In the genomic region with DNA sequence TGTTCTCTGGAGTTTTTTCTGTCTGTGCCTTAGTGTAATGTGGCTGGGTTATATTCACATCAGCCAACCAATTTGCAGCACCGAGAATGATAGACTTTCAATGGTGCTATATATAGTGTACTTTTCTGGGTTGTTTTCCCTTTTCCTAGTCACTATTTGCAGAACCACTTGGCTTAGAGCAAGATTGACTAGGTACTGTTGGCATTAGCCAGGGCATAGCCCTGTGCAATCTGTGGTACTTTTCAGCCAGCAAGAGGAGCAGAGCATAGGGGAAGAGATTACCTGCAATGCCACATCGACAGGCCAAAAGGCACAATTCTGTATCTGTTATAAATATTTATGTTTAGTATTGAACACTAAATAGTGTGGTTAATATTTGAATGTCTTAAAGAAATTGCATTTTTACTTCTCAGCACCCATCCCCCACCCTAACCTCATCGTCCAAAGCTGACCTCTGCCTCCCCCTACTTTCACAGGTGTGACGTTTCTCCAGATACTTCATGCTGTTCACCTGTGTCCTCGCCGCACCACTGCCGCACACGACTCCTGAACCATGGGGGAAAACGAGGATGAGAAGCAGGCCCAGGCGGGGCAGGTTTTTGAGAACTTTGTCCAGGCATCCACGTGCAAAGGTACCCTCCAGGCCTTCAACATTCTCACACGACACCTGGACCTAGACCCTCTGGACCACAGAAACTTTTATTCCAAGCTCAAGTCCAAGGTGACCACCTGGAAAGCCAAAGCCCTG, we compare ENCODE assay signal across 21 cellular contexts. TPM values are rescaled to one million over a fixed set of nuclear protein-coding genes. Genes with fewer than 3 reads are reported as not detected.
DNase-seq lines count a peak whose midpoint lies in the region; ATAC-seq, FAIRE-seq and TF ChIP-seq lines count a peak whose summit lies in the region.
"Had no signal": no experiment of that assay in that cellular context is flagged by ENCODE, and none has a peak within 500 bp of the region (broad histone marks: within the 10 kb centered on the region; RNA-seq: fewer than 3 reads in every experiment).

No MANE protein-coding gene starts in this region.

- H3K4me1 ChIP-seq in cardiac muscle cell (ENCODE audit: low read depth) (peaks cover 84% of the 10 kb centered on the region), H1 (replicated peaks in 1 of 4; ENCODE audit: control insufficient read depth in 3 of 4, insufficient read depth in 4 of 4, low read length in 3 of 4) (no peaks in the 10 kb centered on the region; a peak in 1 of 7 replicates), mucosa of rectum (ENCODE audit: control insufficient read depth in 2 of 2, insufficient read depth in 2 of 2, low read length in 2 of 2) (peaks cover 55 to 90% of the 10 kb centered on the region in 2 donors), upper lobe of right lung (peaks cover 51% of the 10 kb centered on the region)

- no peak overlapping the region for H3K23ac ChIP-seq in H1 (ENCODE audit: insufficient read length)

- H2AK5ac ChIP-seq in H1 (ENCODE audit: low read depth, low read length): no peak overlapping the region

- intact Hi-C loops in left cardiac atrium (cut with DNase I) (loop anchor here in 1 of 2 donors (10.0 kb wide), 1 partner anchor 63 kb away; no protein-coding TSS in a partner anchor), upper lobe of right lung (cut with DNase I) (no loop called here)

- no peak overlapping the region for H2BK5ac ChIP-seq in H1 (ENCODE audit: low read depth, low read length)

- POLR2A ChIA-PET in H1 (lab: Charles Lee; ENCODE audit: partially characterized antibody): no interaction called here

- 0 out of 2 replicates have a peak overlapping the region, but pooled peaks have one; percentile 28 for H2BK12ac ChIP-seq in H1 (ENCODE audit: low read depth, low read length)

- H2BK20ac ChIP-seq in H1 (ENCODE audit: low read length): no peak overlapping the region

- H3K9me3 ChIP-seq in cardiac muscle cell (ENCODE audit: low read depth) (no peaks in the 10 kb centered on the region), H1 (ENCODE audit: insufficient read depth in 2 of 2, low read depth in 1 of 2, low read length in 1 of 2) (no peaks in the 10 kb centered on the region), mucosa of rectum (ENCODE audit: control insufficient read depth in 2 of 2, low read length in 2 of 2) (no peaks in the 10 kb centered on the region), upper lobe of right lung (no peaks in the 10 kb centered on the region)
- H3K9me3 ChIP-seq: psoas muscle had no signal

- no peaks in the 10 kb centered on the region for H3K23me2 ChIP-seq in H1 (ENCODE audit: low read depth, low read length)

- H3K27ac Mint-ChIP-seq in stimulated activated naive B cell treated with anti-CD40 and anti-IgM and Interleukin-4, amounts not matched to agents 10 μg/mL and 1 μg/mL and 100 μg/mL, for 72 hours: no peak overlapping the region

- H3K27me3 ChIP-seq in cardiac muscle cell: no peaks in the 10 kb centered on the region
- H3K27me3 ChIP-seq in H1 (replicated peaks in 1 of 4; ENCODE audit: control insufficient read depth in 3 of 4, extremely low read depth in 1 of 4, insufficient read depth in 3 of 4, low read length in 3 of 4): no peaks in the 10 kb centered on the region
- H3K27me3 ChIP-seq in mucosa of rectum (ENCODE audit: control insufficient read depth in 2 of 2, insufficient read depth in 2 of 2, low read length in 2 of 2): no peaks in the 10 kb centered on the region
- no peaks in the 10 kb centered on the region for H3K27me3 ChIP-seq in upper lobe of right lung

- no peak overlapping the region for H3K56ac ChIP-seq in H1 (replicated peaks; ENCODE audit: insufficient read length, low read depth, low read length)

- no peak overlapping the region for H4K91ac ChIP-seq in H1 (replicated peaks; ENCODE audit: insufficient read length, low read length)

- H3K9me3 Mint-ChIP-seq in stimulated activated naive B cell treated with anti-CD40 and anti-IgM and Interleukin-4, amounts not matched to agents 10 μg/mL and 1 μg/mL and 100 μg/mL, for 72 hours: no peaks in the 10 kb centered on the region
- H3K9me3 Mint-ChIP-seq: activated CD8-positive, alpha-beta T cell treated with anti-CD3 and anti-CD28 coated beads for 36 hours; activated T-helper 1 cell treated with anti-CD3 and anti-CD28 coated beads, Interleukin-12 subunit alpha, Interleukin-12 subunit beta, Interleukin-2, Interleukin-4 antibody, amounts not matched to agents 30 ng/mL and 10 ng/mL and 1 ng/mL, durations not matched to agents 14 hours and 24 hours and 36 hours; CD4-positive, alpha-beta memory T cell; natural killer cell treated with Interleukin-12 subunit alpha and Interleukin-12 subunit beta and Interleukin-15 and Interleukin-18, amount 100 ng/mL, for 72 hours had no signal

- TF ChIP-seq RAD21 in H1 (IDR thresholded peaks at IDR 0.05 in 1 of 2, conservative IDR thresholded peaks at IDR 0.05 in 1 of 2; ENCODE audit: low read depth in 2 of 2, low read length in 2 of 2): no peak

- no peak for TF ChIP-seq EP300 in H1 (IDR thresholded peaks at IDR 0.05; ENCODE audit: borderline replicate concordance in 1 of 2, low read depth in 2 of 2, low read length in 2 of 2)

- no peak overlapping the region for H2BK15ac ChIP-seq in H1 (ENCODE audit: low read length)

- H3K4me3 ChIP-seq in cardiac muscle cell (no peak overlapping the region), H1 (ENCODE audit: extremely low read depth in 1 of 4, insufficient read depth in 2 of 4, low read depth in 3 of 4, low read length in 4 of 4) (no peak overlapping the region), mucosa of rectum (ENCODE audit: low read length in 2 of 2) (no peak overlapping the region), upper lobe of right lung (no peak overlapping the region)
- H3K4me3 ChIP-seq: psoas muscle, SK-N-MC had no signal

- no peaks in the 10 kb centered on the region for H3K79me1 ChIP-seq in H1 (ENCODE audit: low read depth, low read length)

- no peak for TF ChIP-seq CTCF in cardiac muscle cell (IDR thresholded peaks at IDR 0.05; ENCODE audit: low read depth, low read length)
- no peak for TF ChIP-seq CTCF in H1 (IDR thresholded peaks at IDR 0.05; ENCODE audit: control extremely low read depth in 1 of 3, insufficient read depth in 1 of 3, low read depth in 1 of 3, low read length in 3 of 3)
- no peak for TF ChIP-seq CTCF in upper lobe of right lung (IDR thresholded peaks at IDR 0.05)

- no peak overlapping the region for H2BK120ac ChIP-seq in H1 (replicated peaks; ENCODE audit: low read depth, low read length)

- 94% methylated on average over 9 of the region's 12 CpGs; no CpG with 5 or more reads in 1 of the 2 experiments for WGBS in H1 (ENCODE audit: extremely low coverage in 1 of 2, insufficient coverage in 1 of 2, insufficient read length in 1 of 2, insufficient replicate concordance in 2 of 2, low coverage in 1 of 2, low lambda C conversion rate in 2 of 2, missing lambda C conversion rate in 1 of 2), 2 experiments

- no peak for TF ChIP-seq POLR2A in H1 (IDR thresholded peaks at IDR 0.05; ENCODE audit: control extremely low read depth in 1 of 2, low read depth in 2 of 2, low read length in 2 of 2)

- DNase-seq in cardiac muscle cell (ENCODE audit: low read depth in 1 of 2, low spot score in 1 of 2) (no peak), left cardiac atrium (no peak), H1 (ENCODE audit: low read depth in 1 of 2, low spot score in 2 of 2) (no peak), upper lobe of right lung (peak; percentile 22)
- no peak for DNase-seq in stimulated activated naive B cell treated with anti-CD40 and anti-IgM and Interleukin-4, amounts not matched to agents 10 μg/mL and 1 μg/mL and 100 μg/mL, for 72 hours
- no peak for DNase-seq in stimulated activated CD4-positive, alpha-beta T cell treated with anti-CD3 and anti-CD28 coated beads, Interleukin-12 subunit alpha, Interleukin-12 subunit beta, amount 100 ng/mL, for 4 hours
- DNase-seq: activated CD8-positive, alpha-beta T cell treated with anti-CD3 and anti-CD28 coated beads for 36 hours; CD4-positive, alpha-beta memory T cell; cortex of kidney; EL; hypothalamus; left colon; NCI-H187 treated with DMSO at 0.1 percent for 48 hours; NCI-H446 treated with DMSO at 0.1 percent for 48 hours; psoas muscle had no signal

- H3K27ac ChIP-seq in cardiac muscle cell: peak overlapping the region; percentile 99
- no peak overlapping the region for H3K27ac ChIP-seq in H1 (ENCODE audit: low read depth, low read length)
- peak overlapping the region; percentile 70 to 92 for H3K27ac ChIP-seq in mucosa of rectum (ENCODE audit: low read depth in 2 of 2, low read length in 2 of 2)
- no peak overlapping the region for H3K27ac ChIP-seq in upper lobe of right lung
- H3K27ac ChIP-seq: SK-N-MC had no signal

- H3K4me2 ChIP-seq in H1 (ENCODE audit: insufficient read depth in 1 of 2, low read depth in 2 of 2, low read length in 2 of 2): no peak overlapping the region

- no peaks in the 10 kb centered on the region for H3K79me2 ChIP-seq in H1 (ENCODE audit: control insufficient read depth in 1 of 2, insufficient read depth in 2 of 2, low read length in 2 of 2)

- H3K27me3 Mint-ChIP-seq in stimulated activated naive B cell treated with anti-CD40 and anti-IgM and Interleukin-4, amounts not matched to agents 10 μg/mL and 1 μg/mL and 100 μg/mL, for 72 hours: peaks cover 3 to 17% of the 10 kb centered on the region in 2 donors
- H3K27me3 Mint-ChIP-seq: activated CD8-positive, alpha-beta T cell treated with anti-CD3 and anti-CD28 coated beads for 36 hours; CD4-positive, alpha-beta memory T cell; natural killer cell treated with Interleukin-12 subunit alpha and Interleukin-12 subunit beta and Interleukin-15 and Interleukin-18, amount 100 ng/mL, for 72 hours had no signal

- no peak overlapping the region for H3K18ac ChIP-seq in H1 (ENCODE audit: extremely low read depth, low read length)

- FAIRE-seq in H1 (lab: Jason Lieb, UNC): no peak
- FAIRE-seq: HTR-8/SVneo had no signal

- CTCF ChIA-PET in H1 (lab: Charles Lee; ENCODE audit: partially characterized antibody): interaction anchor here (0.8 to 3.1 kb wide), 7 partner anchors 10 to 129 kb away, joined by 3 to 12 read pairs (median 3); no protein-coding TSS in a partner anchor

- no peak overlapping the region for H4K8ac ChIP-seq in H1 (ENCODE audit: extremely low read depth, insufficient read depth, low read length)

- H4K20me1 ChIP-seq in H1 (replicated peaks in 1 of 2; ENCODE audit: control insufficient read depth in 1 of 2, insufficient read depth in 2 of 2, low read length in 2 of 2): no peaks in the 10 kb centered on the region

- H3K4me1 Mint-ChIP-seq in stimulated activated naive B cell treated with anti-CD40 and anti-IgM and Interleukin-4, amounts not matched to agents 10 μg/mL and 1 μg/mL and 100 μg/mL, for 72 hours: no peaks in the 10 kb centered on the region

- no peak overlapping the region for H3K4me3 Mint-ChIP-seq in stimulated activated naive B cell treated with anti-CD40 and anti-IgM and Interleukin-4, amounts not matched to agents 10 μg/mL and 1 μg/mL and 100 μg/mL, for 72 hours
- H3K4me3 Mint-ChIP-seq: activated CD8-positive, alpha-beta T cell treated with anti-CD3 and anti-CD28 coated beads for 36 hours; activated T-helper 1 cell treated with anti-CD3 and anti-CD28 coated beads, Interleukin-12 subunit alpha, Interleukin-12 subunit beta, Interleukin-2, Interleukin-4 antibody, amounts not matched to agents 30 ng/mL and 10 ng/mL and 1 ng/mL, durations not matched to agents 14 hours and 24 hours and 36 hours; CD4-positive, alpha-beta memory T cell; natural killer cell treated with Interleukin-12 subunit alpha and Interleukin-12 subunit beta and Interleukin-15 and Interleukin-18, amount 100 ng/mL, for 72 hours had no signal

- H3K9ac ChIP-seq in H1 (replicated peaks in 1 of 4; ENCODE audit: extremely low read depth in 1 of 4, low read depth in 3 of 4, low read length in 3 of 4) (no peak overlapping the region), mucosa of rectum (ENCODE audit: low read depth in 1 of 2, low read length in 2 of 2) (no peak overlapping the region)

- H3K36me3 Mint-ChIP-seq in stimulated activated naive B cell treated with anti-CD40 and anti-IgM and Interleukin-4, amounts not matched to agents 10 μg/mL and 1 μg/mL and 100 μg/mL, for 72 hours: no peaks in the 10 kb centered on the region
- H3K36me3 Mint-ChIP-seq: natural killer cell treated with Interleukin-12 subunit alpha and Interleukin-12 subunit beta and Interleukin-15 and Interleukin-18, amount 100 ng/mL, for 72 hours had no signal

- H4K5ac ChIP-seq in H1 (ENCODE audit: insufficient read length, low read depth, low read length): no peak overlapping the region

- no peak overlapping the region for H2AFZ ChIP-seq in H1 (ENCODE audit: low read length)

- H3K14ac ChIP-seq in H1 (ENCODE audit: insufficient read length): no peak overlapping the region

- H3K36me3 ChIP-seq in cardiac muscle cell: peaks cover 7% of the 10 kb centered on the region
- H3K36me3 ChIP-seq in H1 (ENCODE audit: control insufficient read depth in 2 of 4, insufficient read depth in 4 of 4, low read length in 3 of 4): no peaks in the 10 kb centered on the region
- H3K36me3 ChIP-seq in mucosa of rectum (ENCODE audit: control insufficient read depth in 2 of 2, insufficient read depth in 2 of 2, low read length in 2 of 2): peaks cover 13 to 17% of the 10 kb centered on the region in 2 donors
- H3K36me3 ChIP-seq in upper lobe of right lung: peaks cover 20% of the 10 kb centered on the region

- H3K4ac ChIP-seq in H1 (replicated peaks; ENCODE audit: insufficient read length, low read depth, low read length): no peak overlapping the region

- no peak for ATAC-seq in left cardiac atrium
- ATAC-seq in upper lobe of right lung: peak; percentile 5
- ATAC-seq in GM21423 (IDR thresholded peaks at IDR 0.05; ENCODE audit: unreplicated experiment): no peak
- no peak for ATAC-seq in stimulated activated naive B cell treated with anti-CD40 and anti-IgM and Interleukin-4, amounts not matched to agents 10 μg/mL and 1 μg/mL and 100 μg/mL, for 72 hours (replicated peaks)
- ATAC-seq: activated CD8-positive, alpha-beta T cell treated with anti-CD3 and anti-CD28 coated beads for 36 hours; left colon; natural killer cell treated with Interleukin-12 subunit alpha and Interleukin-12 subunit beta and Interleukin-15 and Interleukin-18, amount 100 ng/mL, for 72 hours had no signal

RNA-seq across cellular contexts. Expression of gene MICAL2, which starts 51.4 kb away (rescaled TPM):
- 123 and 178 TPM in 2 replicates for total RNA-seq in cardiac muscle cell
- polyA plus RNA-seq in cardiac muscle cell: 153 and 191 TPM in 2 replicates
- total RNA-seq in left cardiac atrium: 100 to 1,000 TPM in 1 of 2 donors, 10 to 100 TPM in 1; 74.5 to 128 TPM
- 4.1 and 4.2 TPM in 2 replicates for total RNA-seq in H1 (2021; fragmentation: NEBNext Ultra II Directional; extraction: Animal tissue kit (Norgen Biotek cat#: 25700))
- 1.3 and 1.6 TPM in 2 replicates for polyA plus RNA-seq in H1 (2011; rRNA removed)
- polyA plus RNA-seq in H1 (2011; cell fraction: cytosol; rRNA removed): 1.7 TPM
- 3.0 TPM for polyA plus RNA-seq in H1 (2011; cell fraction: nucleus; rRNA removed)
- 1.4 to 2.5 TPM (median 1.6 TPM) in 4 replicates for polyA plus RNA-seq in H1 (2012, experiment 1 of 2)
- polyA plus RNA-seq in H1 (2012, experiment 2 of 2): 5.1 TPM
- polyA plus RNA-seq in H1 (2013, experiment 1 of 2): 0.67 TPM
- polyA plus RNA-seq in H1 (2013, experiment 2 of 2): 0.79 TPM
- polyA minus RNA-seq in H1 (2011; rRNA and poly(A)+ RNA removed): 3.9 and 4.4 TPM in 2 replicates
- polyA minus RNA-seq in H1 (2011; cell fraction: cytosol; rRNA and poly(A)+ RNA removed): 3.2 TPM
- 6.5 TPM for polyA minus RNA-seq in H1 (2011; cell fraction: nucleus; rRNA and poly(A)+ RNA removed)
- total RNA-seq in upper lobe of right lung: 197 TPM

Comparison
In these comparisons a context has a peak if more than half of its experiments do, and no peak if none do; other contexts are left out.
1. H3K27ac ChIP-seq: peak in cardiac muscle cell (single experiment) and mucosa of rectum (2 of 2); none in H1 (single experiment) and upper lobe of right lung (single experiment).
2. RNA of gene MICAL2, which starts 51.4 kb away (total RNA-seq): 197 TPM in upper lobe of right lung (single experiment), 123 to 178 TPM in cardiac muscle cell and 74.5 to 128 TPM in left cardiac atrium; 4.1 to 4.2 TPM in H1; every median in the first group is over 10 times any median in the second.